ENCODE assay signal across 17 cellular contexts in genomic region chr16:23857256-23857891, GRCh38. TPM values are rescaled to one million over a fixed set of nuclear protein-coding genes. Genes with fewer than 3 reads are reported as not detected.
DNase-seq lines count a peak whose midpoint lies in the region; ATAC-seq, FAIRE-seq and TF ChIP-seq lines count a peak whose summit lies in the region.
"Had no signal": no experiment of that assay in that cellular context is flagged by ENCODE, and none has a peak within 500 bp of the region (broad histone marks: within the 10 kb centered on the region; RNA-seq: fewer than 3 reads in every experiment).

No MANE protein-coding gene starts in this region.

- TF ChIP-seq POLR2A in GM12891 (IDR thresholded peaks at IDR 0.05; ENCODE audit: low read depth, low read length) = no peak

- H2AFZ ChIP-seq in neural cell (ENCODE audit: low read depth, low read length) = no peak overlapping the region

- H3K9ac ChIP-seq in neural cell (ENCODE audit: low read length) = no peak overlapping the region

- H3K9me2 ChIP-seq in neural cell (ENCODE audit: insufficient read depth, low read length) = no peaks in the 10 kb centered on the region

- H3F3A ChIP-seq in neural cell (ENCODE audit: insufficient read depth, low read length, poor library complexity, severe bottlenecking) = no peaks in the 10 kb centered on the region

- H3K4me3 ChIP-seq in neural cell (ENCODE audit: low read length) (peak overlapping the region; percentile 42), foreskin fibroblast (ENCODE audit: low read depth in 1 of 2, low read length in 2 of 2) (no peak overlapping the region)

- ATAC-seq in HG02938 (IDR thresholded peaks at IDR 0.05; ENCODE audit: unreplicated experiment) = no peak

- peak; percentile 69 for FAIRE-seq in GM12891 (lab: Jason Lieb, UNC)
- FAIRE-seq: HTR-8/SVneo had no signal

- DNase-seq in NCI-H2227 (lab: John Stamatoyannopoulos, UW; ENCODE audit: unreplicated experiment) = peak; percentile 30
- no peak for DNase-seq in NCI-H2227 treated with DMSO at 0.1 percent for 48 hours (lab: John Stamatoyannopoulos, UW)
- DNase-seq in GM12891 (ENCODE audit: insufficient read length, low spot score) = no peak
- DNase-seq in activated naive CD8-positive, alpha-beta T cell treated with anti-CD3 and anti-CD28 coated beads for 36 hours = peak; percentile 22
- DNase-seq in foreskin fibroblast = no peak
- DNase-seq in DMS114 treated with DMSO at 0.1 percent for 48 hours (lab: John Stamatoyannopoulos, UW; ENCODE audit: unreplicated experiment) = no peak
- DNase-seq: Caco-2, glutamatergic neuron, NCI-H1092, NCI-H510A, T-helper 2 cell had no signal

- H3K36me3 ChIP-seq in neural cell (ENCODE audit: insufficient read depth, low read length) = no peaks in the 10 kb centered on the region

- H3K27me3 ChIP-seq in neural cell (ENCODE audit: insufficient read depth, low read depth, low read length) = no peaks in the 10 kb centered on the region

- no peak for TF ChIP-seq RAD21 in neural cell (conservative IDR thresholded peaks at IDR 0.05)

- no peaks in the 10 kb centered on the region for H4K20me1 ChIP-seq in neural cell (ENCODE audit: insufficient read depth)

- peaks cover 46% of the 10 kb centered on the region for H3K36me3 Mint-ChIP-seq in activated naive CD8-positive, alpha-beta T cell treated with anti-CD3 and anti-CD28 coated beads for 36 hours

- peak overlapping the region; percentile 65 for H3K27ac Mint-ChIP-seq in activated naive CD8-positive, alpha-beta T cell treated with anti-CD3 and anti-CD28 coated beads for 36 hours

- H3K9me3 ChIP-seq in neural cell (ENCODE audit: low read length) = no peaks in the 10 kb centered on the region
- H3K9me3 ChIP-seq: Caco-2 had no signal

- peaks cover 9% of the 10 kb centered on the region for H3K9me3 Mint-ChIP-seq in activated naive CD8-positive, alpha-beta T cell treated with anti-CD3 and anti-CD28 coated beads for 36 hours

- no peak for TF ChIP-seq CTCF in neural cell (IDR thresholded peaks at IDR 0.05; ENCODE audit: poor library complexity, severe bottlenecking)
- no peak for TF ChIP-seq CTCF in foreskin fibroblast (IDR thresholded peaks at IDR 0.05; ENCODE audit: low read depth, low read length)

- no peaks in the 10 kb centered on the region for H3K79me2 ChIP-seq in neural cell (replicated peaks; ENCODE audit: insufficient read depth, low read length)

- H3K4me1 Mint-ChIP-seq in activated naive CD8-positive, alpha-beta T cell treated with anti-CD3 and anti-CD28 coated beads for 36 hours = peaks cover 76% of the 10 kb centered on the region

- no peaks in the 10 kb centered on the region for H3K27me3 Mint-ChIP-seq in activated naive CD8-positive, alpha-beta T cell treated with anti-CD3 and anti-CD28 coated beads for 36 hours

- no peak overlapping the region for H3K4me2 ChIP-seq in neural cell (ENCODE audit: low read length)

- H3K27ac ChIP-seq in neural cell (ENCODE audit: low read length) = peak overlapping the region; percentile 4
- H3K27ac ChIP-seq: 22Rv1 had no signal

- TF ChIP-seq EP300 in neural cell (conservative IDR thresholded peaks at IDR 0.05; ENCODE audit: poor library complexity, severe bottlenecking) = no peak

- peak overlapping the region; percentile 4 for H3K4me3 Mint-ChIP-seq in activated naive CD8-positive, alpha-beta T cell treated with anti-CD3 and anti-CD28 coated beads for 36 hours

TF ChIP-seq in GM12891, 5 proteins besides CTCF, POLR2A, EP300 and RAD21:
- TF ChIP-seq SPI1 (IDR thresholded peaks at IDR 0.05; ENCODE audit: low read depth, low read length) = peak; percentile 24; the same call in 1 of the 2 replicates
- no peak for TF ChIP-seq PAX5 (IDR thresholded peaks at IDR 0.05; ENCODE audit: insufficient read depth, low read length, severe bottlenecking)

TF ChIP-seq in neural cell, 6 proteins besides CTCF, POLR2A, EP300 and RAD21:
- no peak for TF ChIP-seq MXI1 (conservative IDR thresholded peaks at IDR 0.05; ENCODE audit: poor library complexity, severe bottlenecking)
- no peak for TF ChIP-seq POLR2AphosphoS5 (IDR thresholded peaks at IDR 0.05)
- TF ChIP-seq REST (IDR thresholded peaks at IDR 0.05; ENCODE audit: borderline replicate concordance) = no peak
- TF ChIP-seq EZH2 (IDR thresholded peaks at IDR 0.05; ENCODE audit: borderline replicate concordance, insufficient read depth, low read length, poor library complexity, severe bottlenecking) = no peak
- TF ChIP-seq SMC3 (conservative IDR thresholded peaks at IDR 0.05; ENCODE audit: poor library complexity) = no peak
- no peak for TF ChIP-seq TAF1 (IDR thresholded peaks at IDR 0.05; ENCODE audit: low read depth)
TF ChIP-seq in neural cell: peak in this region for 0.

RNA-seq across cellular contexts. Expression of gene PRKCB, which starts 21.6 kb away (rescaled TPM):
- polyA plus RNA-seq in GM12891 (2012; ENCODE audit: low read depth, missing spikeins) = 98.4 TPM
- total RNA-seq in activated naive CD8-positive, alpha-beta T cell treated with anti-CD3 and anti-CD28 coated beads for 36 hours = 10 to 100 TPM; 75.8 to 82.6 TPM
- polyA plus RNA-seq in neural cell = 27.6 and 30.0 TPM in 2 replicates
- 61.8 and 66.2 TPM in 2 replicates for polyA minus RNA-seq in neural cell
- total RNA-seq: Caco-2, chondrocyte, myocyte had no signal

Comparison
In these comparisons a context has a peak if more than half of its experiments do, and no peak if none do; other contexts are left out.
1. DNase-seq: peak in NCI-H2227 (single experiment) and activated naive CD8-positive, alpha-beta T cell treated with anti-CD3 and anti-CD28 coated beads for 36 hours (single experiment); none in NCI-H2227 treated with DMSO at 0.1 percent for 48 hours (single experiment), GM12891 (single experiment), foreskin fibroblast (0 of 2) and DMS114 treated with DMSO at 0.1 percent for 48 hours (single experiment).